Comparison of ENCODE assay signal across 22 cellular contexts in the genomic region with DNA sequence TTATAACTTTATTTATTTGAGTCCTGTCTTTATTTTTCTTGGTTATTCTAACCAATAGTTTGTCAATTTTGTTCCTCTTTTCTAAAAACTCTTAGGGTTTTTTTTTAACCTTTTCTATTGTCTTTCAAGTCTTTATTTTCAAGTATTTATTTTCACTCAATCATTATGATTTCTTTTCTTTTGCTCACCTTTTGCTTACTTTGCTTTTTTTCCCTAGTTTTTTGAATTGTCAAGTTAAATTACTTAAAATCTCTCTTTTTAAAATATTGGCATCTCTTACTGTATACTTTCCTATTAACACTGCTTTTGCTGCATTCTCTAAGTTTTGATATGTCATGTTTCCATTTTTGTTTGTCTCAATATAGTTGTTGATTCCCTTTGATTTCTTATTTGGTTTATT.
DNase-seq lines count a peak whose midpoint lies in the region; ATAC-seq, FAIRE-seq and TF ChIP-seq lines count a peak whose summit lies in the region.
"Had no signal": no experiment of that assay in that cellular context is flagged by ENCODE, and none has a peak within 500 bp of the region (broad histone marks: within the 10 kb centered on the region; RNA-seq: fewer than 3 reads in every experiment).

No MANE protein-coding gene starts in this region.

- POLR2A ChIA-PET in HepG2 (lab: Yijun Ruan, JAX) = no interaction called here

- no peaks in the 10 kb centered on the region for H3K27me3 Mint-ChIP-seq in progenitor cell of endocrine pancreas
- H3K27me3 Mint-ChIP-seq: B cell; CD4-positive, alpha-beta T cell had no signal

- peaks cover 3% of the 10 kb centered on the region for H3K9me3 Mint-ChIP-seq in progenitor cell of endocrine pancreas (ENCODE audit: low read depth)

- H2AFZ ChIP-seq in HepG2 (ENCODE audit: low read length) = no peak overlapping the region

- peaks cover 4% of the 10 kb centered on the region for H3K4me1 Mint-ChIP-seq in progenitor cell of endocrine pancreas (ENCODE audit: low read depth)
- H3K4me1 Mint-ChIP-seq: B cell had no signal

- H3K27ac ChIP-seq in HepG2 (ENCODE audit: extremely low read length, insufficient read depth, low read length) (no peak overlapping the region), right lobe of liver (no peak overlapping the region), kidney (ENCODE audit: low read depth in 2 of 2, low read length in 2 of 2) (no peak overlapping the region)
- H3K27ac ChIP-seq: 22Rv1; A549; BLaER1 treated with 17β-estradiol and CSF1 and Interleukin-3, amounts not matched to agents 10 nM and 100 nM; C4-2B had no signal

- TF ChIP-seq POLR2A in HepG2 (IDR thresholded peaks at IDR 0.05; ENCODE audit: insufficient read depth in 1 of 2, low read depth in 2 of 2, low read length in 2 of 2) = no peak
- TF ChIP-seq POLR2A in right lobe of liver (IDR thresholded peaks at IDR 0.05) = no peak

- TF ChIP-seq RAD21 in HepG2 (CRISPR knock-in tag; IDR thresholded peaks at IDR 0.05) = no peak

- H3K4me3 ChIP-seq in HepG2 (replicated peaks in 1 of 3; ENCODE audit: insufficient read depth in 1 of 3, low read depth in 2 of 3, low read length in 3 of 3) (no peak overlapping the region), right lobe of liver (no peak overlapping the region), kidney (ENCODE audit: low read length in 2 of 2) (no peak overlapping the region)
- H3K4me3 ChIP-seq: A549; BLaER1 treated with 17β-estradiol and CSF1 and Interleukin-3, amounts not matched to agents 10 nM and 100 nM had no signal

- no peaks in the 10 kb centered on the region for H3K27me3 ChIP-seq in HepG2 (ENCODE audit: control insufficient read depth in 1 of 2, insufficient read depth in 2 of 2, low read length in 2 of 2)
- H3K27me3 ChIP-seq in right lobe of liver = no peaks in the 10 kb centered on the region
- H3K27me3 ChIP-seq: BLaER1 treated with 17β-estradiol and CSF1 and Interleukin-3, amounts not matched to agents 10 nM and 100 nM had no signal

- no peaks in the 10 kb centered on the region for H3K36me3 Mint-ChIP-seq in progenitor cell of endocrine pancreas (ENCODE audit: insufficient read depth)
- H3K36me3 Mint-ChIP-seq: CD8-positive, alpha-beta T cell had no signal

- H4K20me1 ChIP-seq in HepG2 (ENCODE audit: insufficient read depth, low read length) = no peaks in the 10 kb centered on the region; the same call in 1 of the 2 replicates
- H4K20me1 ChIP-seq: BLaER1 treated with 17β-estradiol and CSF1 and Interleukin-3, amounts not matched to agents 10 nM and 100 nM had no signal

- no peak overlapping the region for H3K9ac ChIP-seq in HepG2 (ENCODE audit: insufficient read depth, low read depth, low read length)
- H3K9ac ChIP-seq in kidney (ENCODE audit: low read length in 2 of 2) = no peak overlapping the region
- H3K9ac ChIP-seq: BLaER1 treated with 17β-estradiol and CSF1 and Interleukin-3, amounts not matched to agents 10 nM and 100 nM had no signal

- no peaks in the 10 kb centered on the region for H3K79me2 ChIP-seq in HepG2 (ENCODE audit: insufficient read depth, low read length)

- H3K9me3 ChIP-seq in HepG2 (ENCODE audit: low read length) = no peaks in the 10 kb centered on the region
- no peaks in the 10 kb centered on the region for H3K9me3 ChIP-seq in right lobe of liver
- H3K9me3 ChIP-seq in kidney (ENCODE audit: control insufficient read depth in 1 of 2, low read length in 2 of 2) = no peaks in the 10 kb centered on the region
- H3K9me3 ChIP-seq: A549; BLaER1 treated with 17β-estradiol and CSF1 and Interleukin-3, amounts not matched to agents 10 nM and 100 nM; Caco-2 had no signal

- no peak for DNase-seq in HepG2 (ENCODE audit: low spot score)
- no peak for DNase-seq in right lobe of liver
- no peak for DNase-seq in kidney
- no peak for DNase-seq in progenitor cell of endocrine pancreas (ENCODE audit: low spot score, unreplicated experiment)
- DNase-seq in NCI-H2196 treated with DMSO at 0.1 percent for 48 hours (lab: John Stamatoyannopoulos, UW; ENCODE audit: unreplicated experiment) = no peak
- no peak for DNase-seq in NCI-H2029 treated with DMSO at 0.1 percent for 48 hours (lab: John Stamatoyannopoulos, UW)
- DNase-seq: AML-193; Caco-2; Calu3; CD4-positive, alpha-beta T cell; CD8-positive, alpha-beta T cell; DMS79 treated with DMSO at 0.1 percent for 48 hours; GF-D8 had no signal

- peak overlapping the region; percentile 49 for H3K27ac Mint-ChIP-seq in progenitor cell of endocrine pancreas
- H3K27ac Mint-ChIP-seq: B cell; CD4-positive, alpha-beta T cell; CD8-positive, alpha-beta T cell had no signal

- no peaks in the 10 kb centered on the region for H3K4me1 ChIP-seq in HepG2 (ENCODE audit: insufficient read depth, low read length)
- H3K4me1 ChIP-seq in right lobe of liver = no peaks in the 10 kb centered on the region
- H3K4me1 ChIP-seq in kidney (ENCODE audit: control insufficient read depth in 1 of 2, insufficient read depth in 1 of 2, low read depth in 1 of 2, low read length in 2 of 2) = no peaks in the 10 kb centered on the region
- H3K4me1 ChIP-seq: A549; BLaER1 treated with 17β-estradiol and CSF1 and Interleukin-3, amounts not matched to agents 10 nM and 100 nM; Caco-2 had no signal

- in situ Hi-C loops in HepG2 (cut with HindIII; ENCODE audit: extremely low pct_ligation_motif_present, low pct_unique_long_range_greater_than_20kb) = no loop called here

- FAIRE-seq in HepG2 (lab: Jason Lieb, UNC) = no peak
- FAIRE-seq in kidney (lab: Jason Lieb, UNC) = peak; percentile 85
- FAIRE-seq: A549, D721Med, G401.6, GM12891, GM19239 had no signal

- CTCF ChIA-PET in HepG2 (lab: Yijun Ruan, JAX; ENCODE audit: low intra/inter-chr PET ratio, low total read pairs) = no interaction called here

- no peak for TF ChIP-seq EP300 in HepG2 (IDR thresholded peaks at IDR 0.05; ENCODE audit: low read depth in 2 of 2, low read length in 2 of 2)
- TF ChIP-seq EP300 in HepG2 (CRISPR knock-in tag; IDR thresholded peaks at IDR 0.05; ENCODE audit: borderline replicate concordance) = no peak

- no peak overlapping the region for H3K4me2 ChIP-seq in HepG2 (ENCODE audit: low read depth, low read length)
- H3K4me2 ChIP-seq: A549; BLaER1 treated with 17β-estradiol and CSF1 and Interleukin-3, amounts not matched to agents 10 nM and 100 nM had no signal

- intact Hi-C loops in HepG2 (cut with micrococcal nuclease; ENCODE audit: unreplicated experiment) = no loop called here
- intact Hi-C loops in right lobe of liver (cut with DNase I) = no loop called here
- intact Hi-C loops in kidney (cut with DNase I) = no loop called here

- TF ChIP-seq CTCF in HepG2 (CRISPR knock-in tag; IDR thresholded peaks at IDR 0.05) (no peak), right lobe of liver (IDR thresholded peaks at IDR 0.05) (no peak), kidney (IDR thresholded peaks at IDR 0.05; ENCODE audit: borderline replicate concordance, extremely low read depth, insufficient read depth) (no peak), progenitor cell of endocrine pancreas (IDR thresholded peaks at IDR 0.05; ENCODE audit: unreplicated experiment) (no peak)

- no TSS peak for BruUV-seq in HepG2 (replicated peaks; lab: Mats Ljungman, UMichigan)

- no peaks in the 10 kb centered on the region for H3K36me3 ChIP-seq in HepG2 (replicated peaks in 1 of 2; ENCODE audit: control insufficient read depth in 1 of 2, insufficient read depth in 2 of 2, low read length in 2 of 2)
- no peaks in the 10 kb centered on the region for H3K36me3 ChIP-seq in right lobe of liver
- H3K36me3 ChIP-seq in kidney (ENCODE audit: control insufficient read depth in 1 of 2, insufficient read depth in 2 of 2, low read length in 2 of 2) = no peaks in the 10 kb centered on the region
- H3K36me3 ChIP-seq: BLaER1 treated with 17β-estradiol and CSF1 and Interleukin-3, amounts not matched to agents 10 nM and 100 nM had no signal

- ATAC-seq in HepG2 (no peak), right lobe of liver (no peak)
- ATAC-seq: A549; CD8-positive, alpha-beta T cell had no signal

- H3K4me3 Mint-ChIP-seq in progenitor cell of endocrine pancreas (ENCODE audit: low read depth) = no peak overlapping the region
- H3K4me3 Mint-ChIP-seq: B cell; CD4-positive, alpha-beta T cell; CD8-positive, alpha-beta T cell had no signal

TF ChIP-seq in HepG2, 621 proteins besides CTCF, POLR2A, EP300 and RAD21:
- TF ChIP-seq MAFF (IDR thresholded peaks at IDR 0.05; ENCODE audit: low read depth, low read length) = peak; percentile 17; the same call in 1 of the 2 replicates
- peak in 1 of 2 experiments; percentile 60; a peak in 2 of 4 replicates for TF ChIP-seq MAFK (conservative IDR thresholded peaks at IDR 0.05 in 1 of 2, IDR thresholded peaks at IDR 0.05 in 1 of 2; ENCODE audit: low read length in 2 of 2)
- TF ChIP-seq, protein P1, sequence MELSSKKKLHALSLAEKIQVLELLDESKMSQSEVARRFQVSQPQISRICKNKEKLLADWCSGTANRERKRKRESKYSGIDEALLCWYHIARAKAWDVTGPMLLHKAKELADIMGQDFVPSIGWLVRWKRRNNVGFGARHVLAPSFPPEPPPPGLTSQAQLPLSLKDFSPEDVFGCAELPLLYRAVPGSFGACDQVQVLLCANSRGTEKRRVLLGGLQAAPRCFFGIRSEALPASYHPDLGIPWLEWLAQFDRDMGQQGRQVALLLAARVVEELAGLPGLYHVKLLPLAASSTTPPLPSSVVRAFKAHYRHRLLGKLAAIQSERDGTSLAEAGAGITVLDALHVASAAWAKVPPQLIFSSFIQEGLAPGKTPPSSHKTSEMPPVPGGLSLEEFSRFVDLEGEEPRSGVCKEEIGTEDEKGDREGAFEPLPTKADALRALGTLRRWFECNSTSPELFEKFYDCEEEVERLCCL (CRISPR knock-in tag; IDR thresholded peaks at IDR 0.05; ENCODE audit: borderline replicate concordance) = no peak
